11 cellular contexts compared by ENCODE assay signal in the genomic region with DNA sequence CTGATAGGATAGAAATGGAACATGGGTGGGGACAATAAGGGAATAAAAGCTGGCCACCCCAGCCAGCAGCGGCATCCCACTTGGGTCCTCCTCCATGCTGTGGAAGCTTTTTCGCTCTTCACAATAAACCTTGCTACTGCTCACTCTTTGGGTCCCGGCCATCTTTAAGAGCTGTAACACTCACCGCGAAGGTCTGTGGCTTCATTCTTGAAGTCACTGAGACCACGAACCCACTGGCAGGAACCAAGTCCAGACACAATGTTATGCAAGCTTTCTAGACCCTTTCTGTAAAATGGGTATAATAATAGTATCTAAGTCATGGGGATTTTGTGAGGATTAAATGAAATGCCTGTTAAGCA. TPM values are rescaled to one million over a fixed set of nuclear protein-coding genes. Genes with fewer than 3 reads are reported as not detected.
A peak's percentile ranks its signal among the peaks of the same experiment; 100 is the strongest.
DNase-seq lines count a peak whose midpoint lies in the region; ATAC-seq and TF ChIP-seq lines count a peak whose summit lies in the region.
"Had no signal": no experiment of that assay in that cellular context is flagged by ENCODE, and none has a peak within 500 bp of the region (broad histone marks: within the 10 kb centered on the region; RNA-seq: fewer than 3 reads in every experiment).

No MANE protein-coding gene starts in this region.

- H2AFZ ChIP-seq in OCI-LY7 (ENCODE audit: low read length), result no peak overlapping the region
- no peak overlapping the region for H2AFZ ChIP-seq in trophoblast cell (ENCODE audit: insufficient read depth, low read length, poor library complexity)

- H3K4me3 Mint-ChIP-seq in Calu3 (ENCODE audit: low read depth, unreplicated experiment), result peak overlapping the region; percentile 47

- H3K4me1 ChIP-seq in OCI-LY7 (ENCODE audit: insufficient read depth, low read length, poor library complexity, severe bottlenecking), result peaks cover 84% of the 10 kb centered on the region
- peaks cover 3% of the 10 kb centered on the region for H3K4me1 ChIP-seq in colonic mucosa
- peaks cover 12 to 22% of the 10 kb centered on the region in 2 experiments for H3K4me1 ChIP-seq in trophoblast cell (ENCODE audit: control insufficient read depth in 1 of 2, insufficient read depth in 2 of 2, low read length in 2 of 2)
- H3K4me1 ChIP-seq: testis had no signal

- no peak overlapping the region for H3K9ac ChIP-seq in colonic mucosa (ENCODE audit: low read depth in 2 of 2, low read length in 2 of 2)
- no peak overlapping the region for H3K9ac ChIP-seq in trophoblast cell (ENCODE audit: low read length)

- POLR2A ChIA-PET in OCI-LY7 (lab: Charles Lee), result interaction anchor here (0.6 to 7.5 kb wide), 12 partner anchors 15 to 90 kb away, joined by 3 to 76 read pairs (median 5); no protein-coding TSS in a partner anchor

- peaks cover 25% of the 10 kb centered on the region for H3K79me1 ChIP-seq in trophoblast cell (ENCODE audit: low read length)

- BruUV-seq in Calu3 (replicated peaks; lab: Mats Ljungman, UMichigan) (no TSS peak), OCI-LY7 (replicated peaks; lab: Mats Ljungman, UMichigan) (no TSS peak)

- intact Hi-C loops in Calu3 (cut with micrococcal nuclease; ENCODE audit: unreplicated experiment), result loop anchor here (2.0 to 5.0 kb wide), 4 partner anchors 51 to 136 kb away; partner anchors contain the start of gene EZR
- intact Hi-C loops in OCI-LY7 (cut with micrococcal nuclease; ENCODE audit: unreplicated experiment), result loop anchor here (5.0 kb wide), 4 partner anchors 104 to 259 kb away; no protein-coding TSS in a partner anchor
- intact Hi-C loops in colonic mucosa (cut with DNase I), result no loop called here

- H3K9me3 ChIP-seq in OCI-LY7 (ENCODE audit: low read length) (peaks cover 6% of the 10 kb centered on the region; the same call in 1 of the 2 replicates), colonic mucosa (no peaks in the 10 kb centered on the region), trophoblast cell (ENCODE audit: insufficient read depth, low read depth, low read length) (peaks cover 1% of the 10 kb centered on the region)
- H3K9me3 ChIP-seq: testis had no signal

- H3K14ac ChIP-seq in trophoblast cell (ENCODE audit: low read length), result no peak overlapping the region

- H3K27me3 ChIP-seq in colonic mucosa, result no peaks in the 10 kb centered on the region
- H3K27me3 ChIP-seq in trophoblast cell (ENCODE audit: insufficient read depth, low read length), result no peaks in the 10 kb centered on the region
- H3K27me3 ChIP-seq: testis had no signal

- H3K36me3 Mint-ChIP-seq in Calu3 (ENCODE audit: insufficient read depth, unreplicated experiment), result peaks cover 45% of the 10 kb centered on the region

- H3K4me2 ChIP-seq in OCI-LY7 (ENCODE audit: low read length) (peak overlapping the region; percentile 71), trophoblast cell (ENCODE audit: low read length) (no peak overlapping the region)

- no peak overlapping the region for H3K4ac ChIP-seq in trophoblast cell (ENCODE audit: low read depth, low read length)

- H4K12ac ChIP-seq in trophoblast cell (ENCODE audit: low read depth, low read length), result no peak overlapping the region

- ATAC-seq in GM21515 (IDR thresholded peaks at IDR 0.05; ENCODE audit: unreplicated experiment), result no peak

- DNase-seq in Calu3 (no peak), OCI-LY7 (ENCODE audit: low spot score) (no peak), colonic mucosa (no peak), trophoblast cell (no peak), foreskin fibroblast (no peak)
- no peak for DNase-seq in stimulated activated CD8-positive, alpha-beta memory T cell treated with anti-CD3 and anti-CD28 coated beads, Interleukin-4, amount 100 ng/mL, for 48 hours
- DNase-seq: islet precursor cell, NCI-H2029 treated with DMSO at 0.1 percent for 48 hours, T-helper 9 cell, testis had no signal

- H4K91ac ChIP-seq in trophoblast cell (ENCODE audit: low read depth, low read length), result peak overlapping the region; percentile 28

- H3K23ac ChIP-seq in trophoblast cell (ENCODE audit: low read length), result no peak overlapping the region

- no peak overlapping the region for H2BK12ac ChIP-seq in trophoblast cell (ENCODE audit: low read length)

- H3K4me3 ChIP-seq in OCI-LY7 (ENCODE audit: low read depth, low read length, poor library complexity, severe bottlenecking) (peak overlapping the region; percentile 45), colonic mucosa (no peak overlapping the region), trophoblast cell (ENCODE audit: low read depth, low read length) (no peak overlapping the region), foreskin fibroblast (ENCODE audit: low read depth in 1 of 2, low read length in 2 of 2) (no peak overlapping the region)

- TF ChIP-seq CTCF in Calu3 (IDR thresholded peaks at IDR 0.05; ENCODE audit: unreplicated experiment) (no peak), OCI-LY7 (conservative IDR thresholded peaks at IDR 0.05; ENCODE audit: low read length) (no peak), colonic mucosa (IDR thresholded peaks at IDR 0.05) (no peak), foreskin fibroblast (IDR thresholded peaks at IDR 0.05; ENCODE audit: low read depth, low read length) (no peak)

- H3K9me3 Mint-ChIP-seq in Calu3 (ENCODE audit: low read depth, unreplicated experiment), result no peaks in the 10 kb centered on the region

- no peak overlapping the region for H2BK120ac ChIP-seq in trophoblast cell (ENCODE audit: insufficient read depth, low read length, poor library complexity)

- H3K27me3 Mint-ChIP-seq in Calu3 (ENCODE audit: unreplicated experiment), result no peaks in the 10 kb centered on the region

- CTCF ChIA-PET in Calu3 (lab: Charles Lee), result interaction anchor here (1.5 kb wide), 1 partner anchor 15 kb away, joined by 3 read pairs; no protein-coding TSS in a partner anchor
- CTCF ChIA-PET in OCI-LY7 (lab: Charles Lee; ENCODE audit: unreplicated experiment), result no interaction called here

- no peak overlapping the region for H2AK5ac ChIP-seq in trophoblast cell (ENCODE audit: low read length)

- no peaks in the 10 kb centered on the region; the same call in 1 of the 2 replicates for H3K9me2 ChIP-seq in OCI-LY7 (ENCODE audit: insufficient read depth, low read length)

- no peaks in the 10 kb centered on the region for H3K36me3 ChIP-seq in OCI-LY7 (ENCODE audit: insufficient read depth, low read length)
- H3K36me3 ChIP-seq in colonic mucosa, result no peaks in the 10 kb centered on the region
- H3K36me3 ChIP-seq in trophoblast cell (ENCODE audit: control insufficient read depth in 1 of 2, insufficient read depth in 2 of 2, low read length in 2 of 2), result no peaks in the 10 kb centered on the region

- H3K4me1 Mint-ChIP-seq in Calu3 (ENCODE audit: low read depth, unreplicated experiment), result peaks cover 37% of the 10 kb centered on the region

- H3K79me2 ChIP-seq in OCI-LY7 (ENCODE audit: insufficient read depth, low read depth, low read length), result no peaks in the 10 kb centered on the region
- H3K79me2 ChIP-seq in trophoblast cell (ENCODE audit: control insufficient read depth, insufficient read depth, low read length, poor library complexity), result peaks cover 4% of the 10 kb centered on the region

- no peak overlapping the region for H4K8ac ChIP-seq in trophoblast cell (ENCODE audit: low read depth, low read length)

- WGBS in trophoblast cell (ENCODE audit: extremely low coverage, insufficient coverage, insufficient read length), result no CpG with 5 or more reads among the region's 6 CpGs

- peak overlapping the region; percentile 96 for H3K27ac ChIP-seq in OCI-LY7 (ENCODE audit: low read depth, low read length, poor library complexity, severe bottlenecking)
- H3K27ac ChIP-seq in colonic mucosa, result peak overlapping the region; percentile 92
- no peak overlapping the region for H3K27ac ChIP-seq in trophoblast cell (ENCODE audit: low read depth, low read length)

- H4K20me1 ChIP-seq in OCI-LY7 (ENCODE audit: insufficient read depth, low read length), result no peaks in the 10 kb centered on the region

- H3K18ac ChIP-seq in trophoblast cell (ENCODE audit: low read length), result no peak overlapping the region

- H3K27ac Mint-ChIP-seq in Calu3 (ENCODE audit: unreplicated experiment), result peak overlapping the region; percentile 99

- H2BK5ac ChIP-seq in trophoblast cell (ENCODE audit: low read depth, low read length, poor library complexity), result no peak overlapping the region

RNA-seq across cellular contexts. Expression of gene EZR, which starts 48.9 kb away (rescaled TPM):
- total RNA-seq in Calu3 (2022) (935 and 954 TPM in 2 replicates), OCI-LY7 (2022) (415 and 440 TPM in 2 replicates), colonic mucosa (100 to 1,000 TPM; 257 to 424 TPM)
- 268 and 360 TPM in 2 replicates for total RNA-seq in OCI-LY7 (2014; rRNA removed; shearing (Covaris generic))
- 490 and 492 TPM in 2 replicates for polyA plus RNA-seq in trophoblast cell (2013)
